ENCODE assay signal across 8 cellular contexts in genomic region chr10:43128958-43129706, GRCh38.
DNase-seq lines count a peak whose midpoint lies in the region; ATAC-seq lines count a peak whose summit lies in the region.

No MANE protein-coding gene starts in this region.

- ATAC-seq in GM21423 (IDR thresholded peaks at IDR 0.05; ENCODE audit: unreplicated experiment) (peak; percentile 83), HG03575 (IDR thresholded peaks at IDR 0.05; ENCODE audit: extremely low read depth, insufficient number of reproducible peaks, low FRiP score, unreplicated experiment) (peak; percentile 73)

- DNase-seq in GM03348 (ENCODE audit: low spot score) (peak; percentile 94), kidney glomerular epithelial cell (lab: John Stamatoyannopoulos, UW) (peak; percentile 92), NCI-H345 (lab: John Stamatoyannopoulos, UW) (no peak), NCI-H1105 treated with DMSO at 0.1 percent for 48 hours (lab: John Stamatoyannopoulos, UW) (no peak), DMS153 (lab: John Stamatoyannopoulos, UW) (no peak)
- DNase-seq in activated T-cell treated with anti-CD3 and anti-CD28 coated beads, Interleukin-2, amount 50 U/mL, for 48 hours = peak; percentile 39 to 41

Comparison
In these comparisons a context has a peak if more than half of its experiments do, and no peak if none do; other contexts are left out.
1. DNase-seq: peak in GM03348 (single experiment), activated T-cell treated with anti-CD3 and anti-CD28 coated beads, Interleukin-2, amount 50 U/mL, for 48 hours (2 of 2) and kidney glomerular epithelial cell (single experiment); none in NCI-H345 (single experiment), NCI-H1105 treated with DMSO at 0.1 percent for 48 hours (single experiment) and DMS153 (single experiment).